21 cellular contexts compared by ENCODE assay signal in the genomic region with DNA sequence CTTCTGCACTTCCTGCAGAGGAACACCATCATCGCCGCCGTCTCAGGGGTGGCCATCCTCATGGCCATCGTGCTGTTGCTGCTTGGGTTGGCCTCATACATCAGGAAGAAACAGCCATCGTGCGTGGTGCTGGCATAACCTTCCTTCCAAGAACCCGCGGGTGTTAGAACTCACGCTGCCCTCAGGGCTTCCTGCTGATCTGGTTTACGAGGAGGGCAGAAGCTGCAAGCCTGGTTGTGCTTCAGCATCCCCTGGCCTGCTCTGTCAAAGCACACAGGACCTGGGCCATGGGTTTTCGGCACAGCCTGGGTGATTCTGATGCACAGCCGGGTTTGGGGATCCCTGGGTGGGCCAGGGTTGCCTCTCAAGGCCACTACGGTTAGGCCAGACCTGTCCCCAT. TPM values are rescaled to one million over a fixed set of nuclear protein-coding genes. Genes with fewer than 3 reads are reported as not detected.
"Had no signal": no experiment of that assay in that cellular context is flagged by ENCODE, and none has a peak within 500 bp of the region (broad histone marks: within the 10 kb centered on the region; RNA-seq: fewer than 3 reads in every experiment).

No MANE protein-coding gene starts in this region.

- ATAC-seq: activated CD4-positive, alpha-beta T cell treated with anti-CD3 and anti-CD28 coated beads for 36 hours; activated CD8-positive, alpha-beta memory T cell treated with anti-CD3 and anti-CD28 coated beads, Interleukin-2, amount 10 ng/mL, durations not matched to agents 7 days and 5 days; activated T-helper 17 cell treated with anti-CD3 and anti-CD28 coated beads, Interleukin-2, amount 50 U/mL, for 72 hours; mucosa of descending colon; naive thymus-derived CD4-positive, alpha-beta T cell; WTC11 had no signal

- H3K36me3 Mint-ChIP-seq: activated CD8-positive, alpha-beta memory T cell treated with anti-CD3 and anti-CD28 coated beads, Interleukin-2, amount 10 ng/mL, durations not matched to agents 7 days and 5 days; activated naive CD8-positive, alpha-beta T cell treated with anti-CD3 and anti-CD28 coated beads for 36 hours; brain; naive thymus-derived CD4-positive, alpha-beta T cell; WTC11 had no signal

- H3K27me3 ChIP-seq: neutrophil, tibial artery had no signal

- H3K27ac ChIP-seq: left ventricle myocardium inferior, neutrophil, tibial artery had no signal

- H3K4me3 Mint-ChIP-seq: activated CD4-positive, alpha-beta T cell treated with anti-CD3 and anti-CD28 coated beads for 36 hours; activated CD8-positive, alpha-beta memory T cell treated with anti-CD3 and anti-CD28 coated beads, Interleukin-2, amount 10 ng/mL, durations not matched to agents 7 days and 5 days; activated naive CD8-positive, alpha-beta T cell treated with anti-CD3 and anti-CD28 coated beads for 36 hours; activated T-helper 17 cell treated with anti-CD3 and anti-CD28 coated beads, Interleukin-2, amount 50 U/mL, for 72 hours; brain; naive thymus-derived CD4-positive, alpha-beta T cell; WTC11 had no signal

- H3K36me3 ChIP-seq: left ventricle myocardium inferior, neutrophil had no signal

- H3K9me3 Mint-ChIP-seq: activated naive CD8-positive, alpha-beta T cell treated with anti-CD3 and anti-CD28 coated beads for 36 hours; activated T-helper 17 cell treated with anti-CD3 and anti-CD28 coated beads, Interleukin-2, amount 50 U/mL, for 72 hours; brain; naive thymus-derived CD4-positive, alpha-beta T cell; WTC11 had no signal

- H3K27ac Mint-ChIP-seq: activated CD4-positive, alpha-beta T cell treated with anti-CD3 and anti-CD28 coated beads for 36 hours; activated CD8-positive, alpha-beta memory T cell treated with anti-CD3 and anti-CD28 coated beads, Interleukin-2, amount 10 ng/mL, durations not matched to agents 7 days and 5 days; activated naive CD8-positive, alpha-beta T cell treated with anti-CD3 and anti-CD28 coated beads for 36 hours; activated T-helper 17 cell treated with anti-CD3 and anti-CD28 coated beads, Interleukin-2, amount 50 U/mL, for 72 hours; naive thymus-derived CD4-positive, alpha-beta T cell; WTC11 had no signal

- H3K9me3 ChIP-seq: left ventricle myocardium inferior, mucosa of descending colon, neutrophil, tibial artery had no signal

- H3K4me3 ChIP-seq: left ventricle myocardium inferior, mucosa of descending colon, tibial artery had no signal

- DNase-seq: activated CD4-positive, alpha-beta T cell treated with anti-CD3 and anti-CD28 coated beads for 36 hours; activated CD4-positive, alpha-beta T cell treated with anti-CD3 and anti-CD28 coated beads, Interleukin-2, amount 50 U/mL, for 48 hours; activated CD8-positive, alpha-beta memory T cell treated with anti-CD3 and anti-CD28 coated beads, Interleukin-2, amount 10 ng/mL, durations not matched to agents 7 days and 5 days; activated naive CD4-positive, alpha-beta T cell; activated naive CD8-positive, alpha-beta T cell treated with anti-CD3 and anti-CD28 coated beads for 36 hours; activated T-cell treated with anti-CD3 and anti-CD28 coated beads, Interleukin-2, amount 50 U/mL, for 1 hour; caudate nucleus; foreskin fibroblast; hippocampal formation; left ventricle myocardium inferior; mammary epithelial cell; mucosa of descending colon; naive thymus-derived CD4-positive, alpha-beta T cell; stimulated activated CD8-positive, alpha-beta memory T cell treated with anti-CD3 and anti-CD28 coated beads, Interleukin-4, amount 100 ng/mL, for 48 hours; stimulated activated naive CD4-positive, alpha-beta T cell; tibial artery had no signal

- H3K27me3 Mint-ChIP-seq: activated CD4-positive, alpha-beta T cell treated with anti-CD3 and anti-CD28 coated beads for 36 hours; activated naive CD8-positive, alpha-beta T cell treated with anti-CD3 and anti-CD28 coated beads for 36 hours; activated T-helper 17 cell treated with anti-CD3 and anti-CD28 coated beads, Interleukin-2, amount 50 U/mL, for 72 hours had no signal

RNA-seq across cellular contexts. Expression of a gene that starts 12.2 kb away (rescaled TPM):
- total RNA-seq: renal cortical epithelial cell had no signal
